1 cellular context compared by ENCODE assay signal in genomic region chr6:109897025-109897424, GRCh38.
TF ChIP-seq lines count a peak whose summit lies in the region.

No MANE protein-coding gene starts in this region.

TF ChIP-seq in H1, 55 proteins besides CTCF, POLR2A, EP300 and RAD21:
- no peak for TF ChIP-seq SIN3A (conservative IDR thresholded peaks at IDR 0.05 in 1 of 2, IDR thresholded peaks at IDR 0.05 in 1 of 2; ENCODE audit: low read depth in 1 of 2, low read length in 2 of 2)
- TF ChIP-seq HDAC2 (IDR thresholded peaks at IDR 0.05; ENCODE audit: borderline replicate concordance in 1 of 2, low read depth in 2 of 2, low read length in 2 of 2), result no peak
- TF ChIP-seq RNF2 (IDR thresholded peaks at IDR 0.05; ENCODE audit: borderline replicate concordance, low read depth, low read length, missing control alignments, poor library complexity, severe bottlenecking), result no peak
- no peak for TF ChIP-seq TBP (IDR thresholded peaks at IDR 0.05; ENCODE audit: low read depth, low read length)
- no peak for TF ChIP-seq SP4 (IDR thresholded peaks at IDR 0.05; ENCODE audit: low read length)
- TF ChIP-seq BACH1 (IDR thresholded peaks at IDR 0.05; ENCODE audit: low read length), result no peak
- TF ChIP-seq FOSL1 (IDR thresholded peaks at IDR 0.05; ENCODE audit: insufficient read depth, low read depth, low read length), result no peak
- no peak for TF ChIP-seq GTF2F1 (IDR thresholded peaks at IDR 0.05; ENCODE audit: borderline replicate concordance, low read depth, low read length)
- no peak for TF ChIP-seq RXRA (IDR thresholded peaks at IDR 0.05; ENCODE audit: insufficient read depth, low read depth, low read length)
- no peak for TF ChIP-seq SAP30 (IDR thresholded peaks at IDR 0.05; ENCODE audit: insufficient read depth, insufficient replicate concordance, low read length)
- TF ChIP-seq CHD2 (IDR thresholded peaks at IDR 0.05; ENCODE audit: low read length), result no peak
- no peak for TF ChIP-seq POLR2AphosphoS5 (IDR thresholded peaks at IDR 0.05; ENCODE audit: low read depth, low read length)
- TF ChIP-seq CEBPB (IDR thresholded peaks at IDR 0.05; ENCODE audit: low read depth, low read length), result no peak
- no peak for TF ChIP-seq HDAC6 (IDR thresholded peaks at IDR 0.05; ENCODE audit: low read depth, low read length)
- TF ChIP-seq JUN (IDR thresholded peaks at IDR 0.05; ENCODE audit: low read depth, low read length), result no peak
- no peak for TF ChIP-seq CBX8 (IDR thresholded peaks at IDR 0.05; ENCODE audit: borderline replicate concordance, low read depth, low read length)
- TF ChIP-seq, protein P1, sequence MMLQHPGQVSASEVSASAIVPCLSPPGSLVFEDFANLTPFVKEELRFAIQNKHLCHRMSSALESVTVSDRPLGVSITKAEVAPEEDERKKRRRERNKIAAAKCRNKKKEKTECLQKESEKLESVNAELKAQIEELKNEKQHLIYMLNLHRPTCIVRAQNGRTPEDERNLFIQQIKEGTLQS (IDR thresholded peaks at IDR 0.05; ENCODE audit: insufficient read depth, low read depth, low read length), result no peak
